12 cellular contexts compared by ENCODE assay signal in genomic region chrX:69031181-69031580, GRCh38.
DNase-seq lines count a peak whose midpoint lies in the region; ATAC-seq, FAIRE-seq and TF ChIP-seq lines count a peak whose summit lies in the region.
"Had no signal": no experiment of that assay in that cellular context is flagged by ENCODE, and none has a peak within 500 bp of the region (broad histone marks: within the 10 kb centered on the region; RNA-seq: fewer than 3 reads in every experiment).

No MANE protein-coding gene starts in this region.

- H3K36me3 Mint-ChIP-seq in astrocyte (ENCODE audit: low read depth, unreplicated experiment) (peaks cover 2% of the 10 kb centered on the region), osteocyte (ENCODE audit: unreplicated experiment) (peaks cover 1% of the 10 kb centered on the region)
- no peaks in the 10 kb centered on the region for H3K36me3 Mint-ChIP-seq in CD4-positive, alpha-beta memory T cell
- H3K36me3 Mint-ChIP-seq: naive B cell had no signal

- no peak overlapping the region for H2BK15ac ChIP-seq in IMR-90 (ENCODE audit: low read depth, low read length)

- H3K9ac ChIP-seq in IMR-90 (ENCODE audit: low read depth, low read length) (no peak overlapping the region), astrocyte (ENCODE audit: low read length) (no peak overlapping the region)

- H3K9me3 Mint-ChIP-seq in astrocyte (ENCODE audit: unreplicated experiment), result peaks cover 1% of the 10 kb centered on the region
- no peaks in the 10 kb centered on the region for H3K9me3 Mint-ChIP-seq in osteocyte (ENCODE audit: unreplicated experiment)
- peaks cover 0 to 2% (median 0%) of the 10 kb centered on the region in 8 donors for H3K9me3 Mint-ChIP-seq in CD4-positive, alpha-beta memory T cell
- H3K9me3 Mint-ChIP-seq: activated CD4-positive, alpha-beta T cell treated with anti-CD3 and anti-CD28 coated beads, Interleukin-2, amount 10 ng/mL, durations not matched to agents 7 days and 5 days had no signal

- no peak overlapping the region for H4K5ac ChIP-seq in IMR-90 (ENCODE audit: low read depth, low read length)

- H2AK9ac ChIP-seq in IMR-90 (replicated peaks; ENCODE audit: low read depth, low read length, poor library complexity), result no peak overlapping the region

- H2BK120ac ChIP-seq in IMR-90 (ENCODE audit: low read depth, low read length), result no peak overlapping the region

- H3K27me3 ChIP-seq in IMR-90 (ENCODE audit: control insufficient read depth, insufficient read depth, low read length) (peaks cover 16% of the 10 kb centered on the region; the same call in 1 of the 2 replicates), astrocyte (ENCODE audit: insufficient read depth, low read length) (no peaks in the 10 kb centered on the region), foreskin keratinocyte (no peaks in the 10 kb centered on the region)
- H3K27me3 ChIP-seq in CD4-positive, alpha-beta memory T cell (ENCODE audit: insufficient read depth, low read length), result no peaks in the 10 kb centered on the region
- H3K27me3 ChIP-seq: body of pancreas, thyroid gland had no signal

- no peaks in the 10 kb centered on the region for H3K79me2 ChIP-seq in astrocyte (ENCODE audit: insufficient read depth, low read length)

- no peak overlapping the region for H3K14ac ChIP-seq in IMR-90 (replicated peaks; ENCODE audit: low read depth, low read length)

- no CpG with 5 or more reads among the region's 3 CpGs for WGBS in IMR-90 (ENCODE audit: extremely low coverage in 2 of 2, insufficient read length in 1 of 2), 2 experiments

- TF ChIP-seq CTCF in IMR-90 (conservative IDR thresholded peaks at IDR 0.05; ENCODE audit: low read depth, low read length), result no peak; the same call in 1 of the 2 replicates
- no peak for TF ChIP-seq CTCF in astrocyte (IDR thresholded peaks at IDR 0.05; ENCODE audit: insufficient read depth, low read depth, low read length)
- TF ChIP-seq CTCF in foreskin keratinocyte (conservative IDR thresholded peaks at IDR 0.05), result peak; percentile 17
- peak; percentile 14 for TF ChIP-seq CTCF in osteocyte (IDR thresholded peaks at IDR 0.05)

- H4K8ac ChIP-seq in IMR-90 (ENCODE audit: low read depth in 2 of 2, low read length in 2 of 2), result no peak overlapping the region

- TF ChIP-seq RAD21 in IMR-90 (IDR thresholded peaks at IDR 0.05; ENCODE audit: low read length), result peak; percentile 22; the same call in 1 of the 2 replicates

- no peak overlapping the region for H3K4me2 ChIP-seq in IMR-90 (ENCODE audit: low read depth, low read length)
- no peak overlapping the region for H3K4me2 ChIP-seq in astrocyte (ENCODE audit: low read length)

- dilution Hi-C loops in IMR-90 (cut with HindIII; ENCODE audit: low sequenced_read_pairs, unreplicated experiment), result no loop called here

- no peaks in the 10 kb centered on the region for H3K79me1 ChIP-seq in IMR-90 (ENCODE audit: low read depth in 1 of 2, low read length in 2 of 2)

- no peak overlapping the region for H3K23ac ChIP-seq in IMR-90 (ENCODE audit: low read depth, low read length)

- H4K91ac ChIP-seq in IMR-90 (ENCODE audit: insufficient read depth, low read depth, low read length), result no peak overlapping the region

- no peak for ATAC-seq in IMR-90 (ENCODE audit: low read depth)
- no peak for ATAC-seq in foreskin keratinocyte
- no peak for ATAC-seq in GM21515 (IDR thresholded peaks at IDR 0.05; ENCODE audit: unreplicated experiment)
- ATAC-seq: body of pancreas had no signal

- no peak overlapping the region for H3K4me3 Mint-ChIP-seq in astrocyte (ENCODE audit: unreplicated experiment)
- no peak overlapping the region for H3K4me3 Mint-ChIP-seq in osteocyte (ENCODE audit: unreplicated experiment)
- no peak overlapping the region for H3K4me3 Mint-ChIP-seq in CD4-positive, alpha-beta memory T cell
- H3K4me3 Mint-ChIP-seq: activated CD4-positive, alpha-beta T cell treated with anti-CD3 and anti-CD28 coated beads, Interleukin-2, amount 10 ng/mL, durations not matched to agents 7 days and 5 days; naive B cell had no signal

- no peak overlapping the region for H3K27ac ChIP-seq in IMR-90 (ENCODE audit: insufficient read depth, low read length)
- H3K27ac ChIP-seq in astrocyte (ENCODE audit: low read depth, low read length), result no peak overlapping the region
- H3K27ac ChIP-seq in foreskin keratinocyte, result peak overlapping the region; percentile 98
- H3K27ac ChIP-seq in CD4-positive, alpha-beta memory T cell (ENCODE audit: low read depth, low read length), result no peak overlapping the region
- H3K27ac ChIP-seq: body of pancreas, thyroid gland had no signal

- TF ChIP-seq POLR2A in IMR-90 (IDR thresholded peaks at IDR 0.05; ENCODE audit: low read depth, low read length), result no peak

- POLR2A ChIA-PET in IMR-90 (lab: Charles Lee; ENCODE audit: unreplicated experiment), result no interaction called here
- POLR2A ChIA-PET in CD4-positive, alpha-beta memory T cell (lab: Charles Lee; ENCODE audit: partially characterized antibody), result no interaction called here

- peak; percentile 37 for FAIRE-seq in astrocyte (lab: Jason Lieb, UNC)

- H2AFZ ChIP-seq in IMR-90 (replicated peaks; ENCODE audit: low read length, poor library complexity) (no peak overlapping the region), astrocyte (ENCODE audit: low read depth, low read length) (no peak overlapping the region)

- intact Hi-C loops in IMR-90 (cut with micrococcal nuclease), result no loop called here
- intact Hi-C loops in CD4-positive, alpha-beta memory T cell (cut with micrococcal nuclease), result no loop called here

- no peak overlapping the region for H3K18ac ChIP-seq in IMR-90 (ENCODE audit: low read depth, low read length)

- no peak overlapping the region for H3K27ac Mint-ChIP-seq in astrocyte (ENCODE audit: unreplicated experiment)
- H3K27ac Mint-ChIP-seq in osteocyte (ENCODE audit: unreplicated experiment), result no peak overlapping the region
- no peak overlapping the region for H3K27ac Mint-ChIP-seq in CD4-positive, alpha-beta memory T cell
- H3K27ac Mint-ChIP-seq: activated CD4-positive, alpha-beta T cell treated with anti-CD3 and anti-CD28 coated beads, Interleukin-2, amount 10 ng/mL, durations not matched to agents 7 days and 5 days; naive B cell had no signal

- in situ Hi-C loops in IMR-90 (cut with MboI; ENCODE audit: low sequenced_read_pairs), result loop anchor here (25.0 kb wide), 1 partner anchor 194 kb away; the partner anchor contains the start of gene EFNB1

- no peaks in the 10 kb centered on the region for H3K9me3 ChIP-seq in IMR-90 (ENCODE audit: control insufficient read depth, insufficient read depth, low read length)
- no peaks in the 10 kb centered on the region for H3K9me3 ChIP-seq in astrocyte (ENCODE audit: insufficient read depth, low read depth, low read length)
- H3K9me3 ChIP-seq in CD4-positive, alpha-beta memory T cell (ENCODE audit: control insufficient read depth in 1 of 2, low read length in 2 of 2), result no peaks in the 10 kb centered on the region
- H3K9me3 ChIP-seq: body of pancreas, thyroid gland had no signal

- no peak overlapping the region for H2BK20ac ChIP-seq in IMR-90 (ENCODE audit: low read depth, low read length)

- peaks cover 7% of the 10 kb centered on the region for H3K4me1 Mint-ChIP-seq in astrocyte (ENCODE audit: low read depth, unreplicated experiment)
- H3K4me1 Mint-ChIP-seq in osteocyte (ENCODE audit: unreplicated experiment), result peaks cover 4% of the 10 kb centered on the region
- H3K4me1 Mint-ChIP-seq in CD4-positive, alpha-beta memory T cell, result peaks cover 0 to 2% (median 0%) of the 10 kb centered on the region in 4 donors
- H3K4me1 Mint-ChIP-seq: activated CD4-positive, alpha-beta T cell treated with anti-CD3 and anti-CD28 coated beads, Interleukin-2, amount 10 ng/mL, durations not matched to agents 7 days and 5 days had no signal

- no peaks in the 10 kb centered on the region for H4K20me1 ChIP-seq in IMR-90 (ENCODE audit: insufficient read depth, low read length)
- H4K20me1 ChIP-seq in astrocyte (ENCODE audit: insufficient read depth, low read length), result no peaks in the 10 kb centered on the region

- H2AK5ac ChIP-seq in IMR-90 (ENCODE audit: low read depth, low read length), result no peak overlapping the region

- H3K56ac ChIP-seq in IMR-90 (ENCODE audit: extremely low read depth, insufficient read depth, low read length), result no peak overlapping the region

- no TSS peak for BruUV-seq in IMR-90 (replicated peaks; lab: Mats Ljungman, UMichigan)

- H3K4me1 ChIP-seq in IMR-90 (ENCODE audit: control insufficient read depth, insufficient read depth, low read length) (peaks cover 16% of the 10 kb centered on the region), astrocyte (ENCODE audit: insufficient read depth, low read length) (peaks cover 15% of the 10 kb centered on the region), foreskin keratinocyte (peaks cover 41% of the 10 kb centered on the region)
- H3K4me1 ChIP-seq in CD4-positive, alpha-beta memory T cell (ENCODE audit: insufficient read depth, low read length), result no peaks in the 10 kb centered on the region
- H3K4me1 ChIP-seq: body of pancreas had no signal

- H3K36me3 ChIP-seq in IMR-90 (ENCODE audit: control insufficient read depth, insufficient read depth, low read length) (no peaks in the 10 kb centered on the region), astrocyte (ENCODE audit: insufficient read depth, low read length) (no peaks in the 10 kb centered on the region)
- H3K36me3 ChIP-seq in CD4-positive, alpha-beta memory T cell (ENCODE audit: insufficient read depth, low read length), result no peaks in the 10 kb centered on the region
- H3K36me3 ChIP-seq: thyroid gland had no signal

- DNase-seq in IMR-90 (no peak), astrocyte (ENCODE audit: low read depth) (no peak), foreskin keratinocyte (no peak), osteocyte (ENCODE audit: extremely low spot score, unreplicated experiment) (peak; percentile 73)
- DNase-seq in activated CD4-positive, alpha-beta T cell treated with anti-CD3 and anti-CD28 coated beads, Interleukin-2, amount 50 U/mL, for 4 hours, result no peak
- no peak for DNase-seq in CD4-positive, alpha-beta memory T cell
- DNase-seq: activated CD4-positive, alpha-beta T cell treated with anti-CD3 and anti-CD28 coated beads, Interleukin-2, amount 10 ng/mL, durations not matched to agents 7 days and 5 days; body of pancreas; erythroblast; naive B cell; thyroid gland had no signal

- no peak overlapping the region for H2BK5ac ChIP-seq in IMR-90 (ENCODE audit: low read depth, low read length, poor library complexity, severe bottlenecking)

- peaks cover 11% of the 10 kb centered on the region; the same call in 1 of the 2 replicates for H3K9me1 ChIP-seq in IMR-90 (ENCODE audit: insufficient read depth, low read length)

- no peaks in the 10 kb centered on the region for H3K27me3 Mint-ChIP-seq in astrocyte (ENCODE audit: low read depth, unreplicated experiment)
- no peaks in the 10 kb centered on the region for H3K27me3 Mint-ChIP-seq in osteocyte (ENCODE audit: unreplicated experiment)
- H3K27me3 Mint-ChIP-seq in CD4-positive, alpha-beta memory T cell, result no peaks in the 10 kb centered on the region
- H3K27me3 Mint-ChIP-seq: activated CD4-positive, alpha-beta T cell treated with anti-CD3 and anti-CD28 coated beads, Interleukin-2, amount 10 ng/mL, durations not matched to agents 7 days and 5 days; naive B cell had no signal

- H3K4ac ChIP-seq in IMR-90 (ENCODE audit: low read depth, low read length), result no peak overlapping the region

- CTCF ChIA-PET in IMR-90 (lab: Yijun Ruan, JAX), result no interaction called here
- CTCF ChIA-PET in CD4-positive, alpha-beta memory T cell (lab: Charles Lee; ENCODE audit: partially characterized antibody), result no interaction called here

- H3K4me3 ChIP-seq in IMR-90 (ENCODE audit: insufficient read depth, low read depth, low read length), result no peak overlapping the region
- no peak overlapping the region for H3K4me3 ChIP-seq in astrocyte (ENCODE audit: insufficient read depth, low read depth, low read length)
- H3K4me3 ChIP-seq in CD4-positive, alpha-beta memory T cell (ENCODE audit: low read length in 2 of 2), result no peak overlapping the region
- H3K4me3 ChIP-seq: body of pancreas, thyroid gland had no signal

Comparison
In these comparisons a context has a peak if more than half of its experiments do, and no peak if none do; other contexts are left out.
1. CTCF ChIP-seq: peak in foreskin keratinocyte (single experiment) and osteocyte (single experiment); none in IMR-90 (single experiment) and astrocyte (single experiment).